Comparison of ENCODE assay signal across 8 cellular contexts in the genomic region with DNA sequence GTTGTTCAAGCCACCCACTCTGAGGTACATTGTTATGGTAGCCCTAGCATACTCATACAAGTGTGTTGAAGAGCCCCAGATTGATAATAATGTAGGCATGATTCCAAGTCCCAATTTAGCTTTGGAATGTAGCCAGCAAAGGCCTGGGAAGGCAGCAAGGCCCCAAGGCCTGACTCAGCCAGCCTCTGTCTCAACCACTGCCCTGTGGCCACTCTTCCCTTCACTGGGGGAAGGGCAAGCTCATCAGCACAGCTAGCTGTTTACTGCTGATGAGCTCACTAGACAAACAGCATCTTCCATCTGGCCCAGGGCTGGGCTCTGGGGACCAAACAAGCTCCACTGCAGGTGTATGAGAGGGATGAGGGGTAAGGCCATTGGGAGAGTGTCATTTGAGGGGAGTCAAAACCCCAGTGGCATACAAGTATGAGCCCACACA. TPM values are rescaled to one million over a fixed set of nuclear protein-coding genes. Genes with fewer than 3 reads are reported as not detected.
A peak's percentile ranks its signal among the peaks of the same experiment; 100 is the strongest.
DNase-seq lines count a peak whose midpoint lies in the region; ATAC-seq and TF ChIP-seq lines count a peak whose summit lies in the region.

No MANE protein-coding gene starts in this region.

- intact Hi-C loops in mucosa of descending colon (cut with DNase I, micrococcal nuclease): no loop called here

- TF ChIP-seq CTCF in mucosa of descending colon (IDR thresholded peaks at IDR 0.05) (no peak), WERI-Rb-1 (IDR thresholded peaks at IDR 0.05; ENCODE audit: low read depth, low read length) (no peak)

- ATAC-seq in mucosa of descending colon: peak; percentile 72

- H3K4me3 ChIP-seq in mucosa of descending colon (no peak overlapping the region), WERI-Rb-1 (ENCODE audit: low read depth, low read length) (no peak overlapping the region)

- H3K9me3 ChIP-seq in mucosa of descending colon: no peaks in the 10 kb centered on the region
- no peaks in the 10 kb centered on the region for H3K9me3 ChIP-seq in WERI-Rb-1 (ENCODE audit: severe bottlenecking)

- peak; percentile 78 for DNase-seq in ELF-1 (ENCODE audit: low read depth, low spot score)
- DNase-seq in NCI-H226: peak; percentile 75
- DNase-seq in dedifferentiated amniotic fluid mesenchymal stem cell (ENCODE audit: extremely low spot score): peak; percentile 65
- DNase-seq in mucosa of descending colon: peak; percentile 63 to 69 (median 67)
- no peak for DNase-seq in NCI-H526 treated with DMSO at 0.1 percent for 48 hours (lab: John Stamatoyannopoulos, UW)
- no peak for DNase-seq in WERI-Rb-1
- DNase-seq in activated T-cell treated with anti-CD3 and anti-CD28 coated beads for 4 hours: no peak
- no peak for DNase-seq in stimulated activated CD4-positive, alpha-beta T cell treated with anti-CD3 and anti-CD28 coated beads, Interleukin-15, amount 100 ng/mL, for 24 hours

- no peak overlapping the region for H3K27ac ChIP-seq in WERI-Rb-1

- H3K27me3 ChIP-seq in WERI-Rb-1 (ENCODE audit: insufficient read depth, low read depth, severe bottlenecking): no peaks in the 10 kb centered on the region

- H3K36me3 ChIP-seq in mucosa of descending colon (ENCODE audit: low read depth) (no peaks in the 10 kb centered on the region), WERI-Rb-1 (no peaks in the 10 kb centered on the region)

- no peaks in the 10 kb centered on the region for H3K4me1 ChIP-seq in mucosa of descending colon (ENCODE audit: low read depth)

RNA-seq across cellular contexts. Expression of gene IRF6, which starts 2.1 kb away (rescaled TPM):
- 100 to 1,000 TPM in 1 of 3 donors, 10 to 100 TPM in 2; 42.9 to 115 (median 96.9) TPM for total RNA-seq in mucosa of descending colon

RNA-seq across cellular contexts. Expression of gene UTP25, which starts 19.7 kb away (rescaled TPM):
- total RNA-seq in mucosa of descending colon: 1 to 10 TPM; 5.4 to 8.8 (median 6.7) TPM

RNA-seq across cellular contexts. Expression of gene C1orf74, which starts 23.7 kb away (rescaled TPM):
- 1 to 10 TPM; 1.9 to 3.4 (median 2.7) TPM for total RNA-seq in mucosa of descending colon

RNA-seq across cellular contexts. Expression of gene TRAF3IP3, which starts 52.2 kb away (rescaled TPM):
- 1 to 10 TPM; 4.7 to 7.7 (median 6.4) TPM for total RNA-seq in mucosa of descending colon

Comparison
In these comparisons a context has a peak if more than half of its experiments do, and no peak if none do; other contexts are left out.
1. DNase-seq: peak in ELF-1 (single experiment), NCI-H226 (single experiment), dedifferentiated amniotic fluid mesenchymal stem cell (single experiment) and mucosa of descending colon (3 of 3); none in NCI-H526 treated with DMSO at 0.1 percent for 48 hours (single experiment), WERI-Rb-1 (single experiment), activated T-cell treated with anti-CD3 and anti-CD28 coated beads for 4 hours (single experiment) and stimulated activated CD4-positive, alpha-beta T cell treated with anti-CD3 and anti-CD28 coated beads, Interleukin-15, amount 100 ng/mL, for 24 hours (single experiment).